In genomic region chr5:1131726-1132125, GRCh38 we compare ENCODE assay signal across 20 cellular contexts. TPM values are rescaled to one million over a fixed set of nuclear protein-coding genes. Genes with fewer than 3 reads are reported as not detected.
A peak's percentile ranks its signal among the peaks of the same experiment; 100 is the strongest.
DNase-seq lines count a peak whose midpoint lies in the region; ATAC-seq and TF ChIP-seq lines count a peak whose summit lies in the region.
"Had no signal": no experiment of that assay in that cellular context is flagged by ENCODE, and none has a peak within 500 bp of the region (broad histone marks: within the 10 kb centered on the region; RNA-seq: fewer than 3 reads in every experiment).

No MANE protein-coding gene starts in this region.

- POLR2A ChIA-PET in MCF 10A (lab: Yijun Ruan, JAX), result no interaction called here

- no peaks in the 10 kb centered on the region for H4K20me1 ChIP-seq in MM.1S (ENCODE audit: insufficient read depth, low read length)

- CTCF ChIA-PET in MCF 10A (lab: Yijun Ruan, JAX), result interaction anchor here (1.0 kb wide), 1 partner anchor 208 kb away, joined by 3 read pairs; no protein-coding TSS in a partner anchor

- no peak for TF ChIP-seq POLR2A in breast epithelium (IDR thresholded peaks at IDR 0.05)

- H3K4me3 ChIP-seq in breast epithelium, result no peak overlapping the region
- H3K4me3 ChIP-seq in MM.1S (ENCODE audit: low read length), result no peak overlapping the region; the same call in 1 of the 2 replicates
- H3K4me3 ChIP-seq in colonic mucosa, result no peak overlapping the region
- H3K4me3 ChIP-seq: Peyer's patch had no signal

- peak overlapping the region; percentile 77 to 79 for H3K27ac ChIP-seq in breast epithelium
- peak overlapping the region; percentile 85; the same call in 1 of the 2 replicates for H3K27ac ChIP-seq in MM.1S (ENCODE audit: low read length)
- no peak overlapping the region for H3K27ac ChIP-seq in colonic mucosa

- H3K36me3 Mint-ChIP-seq in MCF 10A (ENCODE audit: insufficient read depth, unreplicated experiment), result no peaks in the 10 kb centered on the region
- no peaks in the 10 kb centered on the region for H3K36me3 Mint-ChIP-seq in stimulated activated memory B cell treated with anti-CD40 and anti-IgM and Interleukin-4, amounts not matched to agents 10 μg/mL and 1 μg/mL and 100 μg/mL, for 72 hours
- H3K36me3 Mint-ChIP-seq: CD8-positive, alpha-beta memory T cell had no signal

- H3K9ac ChIP-seq in MM.1S (ENCODE audit: low read length), result peak overlapping the region; percentile 82; the same call in 1 of the 2 replicates
- peak overlapping the region; percentile 24 to 53 for H3K9ac ChIP-seq in colonic mucosa (ENCODE audit: low read depth in 2 of 2, low read length in 2 of 2)

- no peaks in the 10 kb centered on the region for H3K79me2 ChIP-seq in MM.1S (ENCODE audit: low read length)

- H3K4me3 Mint-ChIP-seq in MCF 10A (ENCODE audit: unreplicated experiment), result no peak overlapping the region
- no peak overlapping the region for H3K4me3 Mint-ChIP-seq in stimulated activated memory B cell treated with anti-CD40 and anti-IgM and Interleukin-4, amounts not matched to agents 10 μg/mL and 1 μg/mL and 100 μg/mL, for 72 hours
- H3K4me3 Mint-ChIP-seq: CD8-positive, alpha-beta memory T cell had no signal

- no peaks in the 10 kb centered on the region for H3K27me3 Mint-ChIP-seq in MCF 10A (ENCODE audit: insufficient read depth, unreplicated experiment)
- H3K27me3 Mint-ChIP-seq in stimulated activated memory B cell treated with anti-CD40 and anti-IgM and Interleukin-4, amounts not matched to agents 10 μg/mL and 1 μg/mL and 100 μg/mL, for 72 hours, result no peaks in the 10 kb centered on the region

- H3F3A ChIP-seq in MM.1S (ENCODE audit: insufficient read depth, low read length), result peaks cover 37% of the 10 kb centered on the region

- no peaks in the 10 kb centered on the region for H3K4me1 Mint-ChIP-seq in MCF 10A (ENCODE audit: insufficient read depth, unreplicated experiment)
- peaks cover 79% of the 10 kb centered on the region for H3K4me1 Mint-ChIP-seq in stimulated activated memory B cell treated with anti-CD40 and anti-IgM and Interleukin-4, amounts not matched to agents 10 μg/mL and 1 μg/mL and 100 μg/mL, for 72 hours

- H3K9me2 ChIP-seq in MM.1S (replicated peaks; ENCODE audit: insufficient read depth, low read length), result no peaks in the 10 kb centered on the region

- H3K9me3 ChIP-seq in breast epithelium (no peaks in the 10 kb centered on the region), MM.1S (replicated peaks; ENCODE audit: insufficient read depth, low read length) (no peaks in the 10 kb centered on the region), colonic mucosa (no peaks in the 10 kb centered on the region)
- H3K9me3 ChIP-seq: BE2C, Peyer's patch had no signal

- no peaks in the 10 kb centered on the region for H3K27me3 ChIP-seq in breast epithelium
- H3K27me3 ChIP-seq in MM.1S (replicated peaks; ENCODE audit: insufficient read depth, low read length), result no peaks in the 10 kb centered on the region
- H3K27me3 ChIP-seq in colonic mucosa, result no peaks in the 10 kb centered on the region
- H3K27me3 ChIP-seq: BE2C, Peyer's patch had no signal

- TF ChIP-seq CTCF in breast epithelium (IDR thresholded peaks at IDR 0.05) (no peak), MCF 10A (IDR thresholded peaks at IDR 0.05; ENCODE audit: unreplicated experiment) (no peak), MM.1S (IDR thresholded peaks at IDR 0.05; ENCODE audit: low read length) (no peak), colonic mucosa (IDR thresholded peaks at IDR 0.05) (no peak)

- no TSS peak for BruUV-seq in MCF 10A (replicated peaks; lab: Mats Ljungman, UMichigan)

- intact Hi-C loops in breast epithelium (cut with DNase I; ENCODE audit: low total_unique reads) (no loop called here), MCF 10A (cut with micrococcal nuclease) (no loop called here), colonic mucosa (cut with DNase I) (no loop called here)

- no peaks in the 10 kb centered on the region for H3K36me3 ChIP-seq in breast epithelium
- no peaks in the 10 kb centered on the region for H3K36me3 ChIP-seq in MM.1S (replicated peaks; ENCODE audit: insufficient read depth, low read length)
- H3K36me3 ChIP-seq in colonic mucosa, result no peaks in the 10 kb centered on the region
- H3K36me3 ChIP-seq: BE2C, Peyer's patch had no signal

- H3K4me1 ChIP-seq in breast epithelium (peaks cover 0 to 5% of the 10 kb centered on the region in 2 donors), MM.1S (ENCODE audit: low read length) (peaks cover 39% of the 10 kb centered on the region), colonic mucosa (peaks cover 8% of the 10 kb centered on the region)

- no peaks in the 10 kb centered on the region for H3K9me3 Mint-ChIP-seq in MCF 10A (ENCODE audit: unreplicated experiment)
- H3K9me3 Mint-ChIP-seq in stimulated activated memory B cell treated with anti-CD40 and anti-IgM and Interleukin-4, amounts not matched to agents 10 μg/mL and 1 μg/mL and 100 μg/mL, for 72 hours, result no peaks in the 10 kb centered on the region
- H3K9me3 Mint-ChIP-seq: CD8-positive, alpha-beta memory T cell had no signal

- H3K27ac Mint-ChIP-seq in MCF 10A (ENCODE audit: low read depth, unreplicated experiment), result no peak overlapping the region
- H3K27ac Mint-ChIP-seq in stimulated activated memory B cell treated with anti-CD40 and anti-IgM and Interleukin-4, amounts not matched to agents 10 μg/mL and 1 μg/mL and 100 μg/mL, for 72 hours, result peak overlapping the region; percentile 78

- no peak for ATAC-seq in stimulated activated memory B cell treated with anti-CD40 and anti-IgM and Interleukin-4, amounts not matched to agents 10 μg/mL and 1 μg/mL and 100 μg/mL, for 72 hours
- no peak for ATAC-seq in HG03196 (IDR thresholded peaks at IDR 0.05; ENCODE audit: unreplicated experiment)
- ATAC-seq: SK-N-SH treated with all-trans-retinoic acid at 6 μM for 48 hours had no signal

- DNase-seq in breast epithelium (ENCODE audit: low spot score in 2 of 2) (no peak), MCF 10A (ENCODE audit: unreplicated experiment) (no peak), MM.1S (no peak), colonic mucosa (no peak), NCI-H226 (no peak), kidney glomerular epithelial cell (lab: John Stamatoyannopoulos, UW) (no peak)
- DNase-seq: 8988T; BE2C; CD8-positive, alpha-beta memory T cell; DMS79; HCEC 1CT; IMR-90; NCI-H146; NCI-H2081; NCI-H524; Peyer's patch; SHP77 treated with DMSO at 0.1 percent for 48 hours had no signal

- peak overlapping the region; percentile 87 for H3K4me2 ChIP-seq in MM.1S (ENCODE audit: low read depth, low read length)

- H2AFZ ChIP-seq in MM.1S (ENCODE audit: low read length), result no peak overlapping the region

RNA-seq across cellular contexts. Expression of gene SLC12A7, which starts 19.9 kb away (rescaled TPM):
- total RNA-seq in breast epithelium (10 to 100 TPM; 21.4 to 31.5 (median 25.0) TPM), MCF 10A (2022) (6.3 and 8.1 TPM in 2 replicates), colonic mucosa (10 to 100 TPM; 64.6 to 81.2 TPM)
